In genomic region chr3:27507515-27508266, GRCh38 we compare ENCODE assay signal across 1 cellular context.
TF ChIP-seq lines count a peak whose summit lies in the region.

No MANE protein-coding gene starts in this region.

TF ChIP-seq in WTC11, 78 proteins besides CTCF, POLR2A, EP300 and RAD21 (continued from another document):
- TF ChIP-seq, protein P1, sequence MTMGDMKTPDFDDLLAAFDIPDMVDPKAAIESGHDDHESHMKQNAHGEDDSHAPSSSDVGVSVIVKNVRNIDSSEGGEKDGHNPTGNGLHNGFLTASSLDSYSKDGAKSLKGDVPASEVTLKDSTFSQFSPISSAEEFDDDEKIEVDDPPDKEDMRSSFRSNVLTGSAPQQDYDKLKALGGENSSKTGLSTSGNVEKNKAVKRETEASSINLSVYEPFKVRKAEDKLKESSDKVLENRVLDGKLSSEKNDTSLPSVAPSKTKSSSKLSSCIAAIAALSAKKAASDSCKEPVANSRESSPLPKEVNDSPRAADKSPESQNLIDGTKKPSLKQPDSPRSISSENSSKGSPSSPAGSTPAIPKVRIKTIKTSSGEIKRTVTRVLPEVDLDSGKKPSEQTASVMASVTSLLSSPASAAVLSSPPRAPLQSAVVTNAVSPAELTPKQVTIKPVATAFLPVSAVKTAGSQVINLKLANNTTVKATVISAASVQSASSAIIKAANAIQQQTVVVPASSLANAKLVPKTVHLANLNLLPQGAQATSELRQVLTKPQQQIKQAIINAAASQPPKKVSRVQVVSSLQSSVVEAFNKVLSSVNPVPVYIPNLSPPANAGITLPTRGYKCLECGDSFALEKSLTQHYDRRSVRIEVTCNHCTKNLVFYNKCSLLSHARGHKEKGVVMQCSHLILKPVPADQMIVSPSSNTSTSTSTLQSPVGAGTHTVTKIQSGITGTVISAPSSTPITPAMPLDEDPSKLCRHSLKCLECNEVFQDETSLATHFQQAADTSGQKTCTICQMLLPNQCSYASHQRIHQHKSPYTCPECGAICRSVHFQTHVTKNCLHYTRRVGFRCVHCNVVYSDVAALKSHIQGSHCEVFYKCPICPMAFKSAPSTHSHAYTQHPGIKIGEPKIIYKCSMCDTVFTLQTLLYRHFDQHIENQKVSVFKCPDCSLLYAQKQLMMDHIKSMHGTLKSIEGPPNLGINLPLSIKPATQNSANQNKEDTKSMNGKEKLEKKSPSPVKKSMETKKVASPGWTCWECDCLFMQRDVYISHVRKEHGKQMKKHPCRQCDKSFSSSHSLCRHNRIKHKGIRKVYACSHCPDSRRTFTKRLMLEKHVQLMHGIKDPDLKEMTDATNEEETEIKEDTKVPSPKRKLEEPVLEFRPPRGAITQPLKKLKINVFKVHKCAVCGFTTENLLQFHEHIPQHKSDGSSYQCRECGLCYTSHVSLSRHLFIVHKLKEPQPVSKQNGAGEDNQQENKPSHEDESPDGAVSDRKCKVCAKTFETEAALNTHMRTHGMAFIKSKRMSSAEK (CRISPR knock-in tag; IDR thresholded peaks at IDR 0.05; ENCODE audit: borderline replicate concordance) = no peak
- TF ChIP-seq NR3C1 (CRISPR knock-in tag; conservative IDR thresholded peaks at IDR 0.05; ENCODE audit: low read depth) = no peak
- TF ChIP-seq NFATC4 (CRISPR knock-in tag; IDR thresholded peaks at IDR 0.05) = no peak
- TF ChIP-seq ELF4 (CRISPR knock-in tag; IDR thresholded peaks at IDR 0.05; ENCODE audit: low read depth) = no peak
- TF ChIP-seq ZNF416 (CRISPR knock-in tag; IDR thresholded peaks at IDR 0.05) = no peak
- TF ChIP-seq FOXJ3 (CRISPR knock-in tag; IDR thresholded peaks at IDR 0.05; ENCODE audit: borderline replicate concordance) = no peak
